Comparison of ENCODE assay signal across 1 cellular context in genomic region chr3:31462050-31462569, GRCh38.
A peak's percentile ranks its signal among the peaks of the same experiment; 100 is the strongest.
TF ChIP-seq lines count a peak whose summit lies in the region.

No MANE protein-coding gene starts in this region.

TF ChIP-seq in GM12878, 131 proteins besides CTCF, POLR2A, EP300 and RAD21 (continued from another document and continues in another):
- no peak for TF ChIP-seq CREB1 (IDR thresholded peaks at IDR 0.05; ENCODE audit: low read depth)
- no peak for TF ChIP-seq POU2F2 (IDR thresholded peaks at IDR 0.05; ENCODE audit: borderline replicate concordance, low read depth, low read length)
- no peak for TF ChIP-seq BCL11A (IDR thresholded peaks at IDR 0.05; ENCODE audit: low read depth, low read length)
- TF ChIP-seq ATF2 (IDR thresholded peaks at IDR 0.05; ENCODE audit: low read length), result no peak; the same call in 1 of the 2 replicates
- no peak for TF ChIP-seq STAT3 (IDR thresholded peaks at IDR 0.05; ENCODE audit: low read depth, low read length)
- TF ChIP-seq HDAC6 (IDR thresholded peaks at IDR 0.05; ENCODE audit: unreplicated experiment), result no peak
- TF ChIP-seq TAF1 (IDR thresholded peaks at IDR 0.05; ENCODE audit: borderline replicate concordance, low read depth, low read length), result no peak
- no peak for TF ChIP-seq CEBPB (IDR thresholded peaks at IDR 0.05; ENCODE audit: borderline replicate concordance in 1 of 2, low read depth in 2 of 2, low read length in 2 of 2)
- TF ChIP-seq ZNF384 (IDR thresholded peaks at IDR 0.05; ENCODE audit: borderline replicate concordance, low read depth, low read length), result no peak
- no peak for TF ChIP-seq IRF4 (IDR thresholded peaks at IDR 0.05; ENCODE audit: low read depth, low read length)
- 0 out of 2 replicates have a peak, but pooled peaks have one; percentile 18 for TF ChIP-seq YY1 (IDR thresholded peaks at IDR 0.05; ENCODE audit: low read depth, low read length)
- no peak; the same call in 1 of the 2 replicates for TF ChIP-seq ZNF687 (IDR thresholded peaks at IDR 0.05)
- TF ChIP-seq MLLT1 (IDR thresholded peaks at IDR 0.05), result peak; percentile 64; the same call in 1 of the 2 replicates
- no peak for TF ChIP-seq FOXK2 (IDR thresholded peaks at IDR 0.05)
- TF ChIP-seq ZBED1 (IDR thresholded peaks at IDR 0.05; ENCODE audit: borderline replicate concordance), result no peak
- TF ChIP-seq SIX5 (IDR thresholded peaks at IDR 0.05; ENCODE audit: low read depth, low read length, severe bottlenecking), result no peak
- no peak for TF ChIP-seq PAX5 (IDR thresholded peaks at IDR 0.05; ENCODE audit: borderline replicate concordance, low read depth, low read length)
- no peak for TF ChIP-seq E4F1 (IDR thresholded peaks at IDR 0.05; ENCODE audit: borderline replicate concordance, partially characterized antibody)
- no peak for TF ChIP-seq WRNIP1 (IDR thresholded peaks at IDR 0.05; ENCODE audit: borderline replicate concordance, low read depth, low read length)
- peak; percentile 78; the same call in 1 of the 2 replicates for TF ChIP-seq RELB (IDR thresholded peaks at IDR 0.05; ENCODE audit: low read depth)
- TF ChIP-seq SMAD5 (IDR thresholded peaks at IDR 0.05; ENCODE audit: low read depth), result no peak
- peak; percentile 89 for TF ChIP-seq IKZF1 (conservative IDR thresholded peaks at IDR 0.05)
- no peak for TF ChIP-seq CHD2 (IDR thresholded peaks at IDR 0.05; ENCODE audit: borderline replicate concordance, low read depth, low read length)
- no peak for TF ChIP-seq STAT1 (conservative IDR thresholded peaks at IDR 0.05)
- peak; percentile 71 for TF ChIP-seq NR2F1 (conservative IDR thresholded peaks at IDR 0.05)
- TF ChIP-seq ZNF207 (IDR thresholded peaks at IDR 0.05; ENCODE audit: borderline replicate concordance), result no peak
- peak; percentile 97 for TF ChIP-seq SPI1 (IDR thresholded peaks at IDR 0.05; ENCODE audit: borderline replicate concordance, insufficient read depth, low read depth, low read length)
- no peak for TF ChIP-seq TBL1XR1 (IDR thresholded peaks at IDR 0.05; ENCODE audit: low read depth, low read length)
- TF ChIP-seq ESRRA (IDR thresholded peaks at IDR 0.05; ENCODE audit: low read length), result no peak
- TF ChIP-seq TCF7 (IDR thresholded peaks at IDR 0.05; ENCODE audit: borderline replicate concordance), result no peak
- TF ChIP-seq SUPT20H (IDR thresholded peaks at IDR 0.05; ENCODE audit: borderline replicate concordance, control insufficient read depth, low read depth, low read length), result no peak
- TF ChIP-seq POLR2AphosphoS2 (IDR thresholded peaks at IDR 0.05; ENCODE audit: low read depth, low read length), result no peak
- peak; percentile 11 for TF ChIP-seq KLF5 (IDR thresholded peaks at IDR 0.05; ENCODE audit: partially characterized antibody)
- 0 out of 2 replicates have a peak, but pooled peaks have one; percentile 39 for TF ChIP-seq CBX5 (IDR thresholded peaks at IDR 0.05; ENCODE audit: low read depth)
- no peak for TF ChIP-seq PAX8 (IDR thresholded peaks at IDR 0.05)
- TF ChIP-seq PBX3 (IDR thresholded peaks at IDR 0.05; ENCODE audit: insufficient replicate concordance, low read depth, low read length), result no peak
- no peak for TF ChIP-seq CHD4 (IDR thresholded peaks at IDR 0.05)
- TF ChIP-seq MTA3 (IDR thresholded peaks at IDR 0.05; ENCODE audit: borderline replicate concordance, low read length), result no peak
- TF ChIP-seq EED (IDR thresholded peaks at IDR 0.05; ENCODE audit: low read depth), result no peak
- TF ChIP-seq BHLHE40 (IDR thresholded peaks at IDR 0.05; ENCODE audit: borderline replicate concordance in 1 of 2, low read depth in 2 of 2, low read length in 1 of 2), result peak in 1 of 2 experiments; percentile 6; a peak in 1 of 4 replicates
- TF ChIP-seq RB1 (IDR thresholded peaks at IDR 0.05; ENCODE audit: borderline replicate concordance), result no peak
- no peak for TF ChIP-seq ZNF592 (IDR thresholded peaks at IDR 0.05)
- TF ChIP-seq SKIL (IDR thresholded peaks at IDR 0.05; ENCODE audit: low read depth, poor library complexity, severe bottlenecking), result peak; percentile 86
- TF ChIP-seq SMAD1 (IDR thresholded peaks at IDR 0.05; ENCODE audit: low read depth, partially characterized antibody), result peak; percentile 97
